In the genomic region with DNA sequence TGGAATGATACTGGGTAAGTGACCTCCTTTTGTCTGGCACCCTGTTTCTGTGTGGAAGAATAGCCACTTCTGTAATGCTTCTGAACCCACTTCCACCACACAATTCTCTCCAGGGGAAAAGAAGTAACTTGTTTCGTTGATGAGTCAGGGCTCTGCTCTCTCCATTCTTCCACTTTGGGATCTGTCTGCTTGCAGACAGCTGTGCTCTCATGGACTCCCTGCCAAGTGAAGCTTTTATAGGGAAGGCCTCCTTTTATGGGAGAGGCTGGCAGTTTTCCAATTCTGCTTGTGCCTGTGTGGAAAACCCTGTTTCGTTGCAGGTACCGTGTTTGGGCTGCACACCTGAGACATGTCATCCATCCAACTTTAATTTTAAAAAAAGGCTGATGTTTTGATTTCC, we compare ENCODE assay signal across 8 cellular contexts.
DNase-seq lines count a peak whose midpoint lies in the region; ATAC-seq, FAIRE-seq and TF ChIP-seq lines count a peak whose summit lies in the region.

No MANE protein-coding gene starts in this region.

- peak; percentile 90 for FAIRE-seq in keratinocyte (lab: Jason Lieb, UNC)

- no peaks in the 10 kb centered on the region for H4K20me1 ChIP-seq in keratinocyte (ENCODE audit: control insufficient read depth, extremely low read depth, insufficient read depth, low read length)

- no peaks in the 10 kb centered on the region for H3K9me3 ChIP-seq in keratinocyte (ENCODE audit: control insufficient read depth, low read depth, low read length)
- H3K9me3 ChIP-seq in upper lobe of right lung: no peaks in the 10 kb centered on the region

- H3K9ac ChIP-seq in keratinocyte (ENCODE audit: control insufficient read depth, extremely low read depth, insufficient read depth, low read length): no peak overlapping the region

- H3K27me3 ChIP-seq in keratinocyte (ENCODE audit: control insufficient read depth, extremely low read depth, insufficient read depth, low read length): no peaks in the 10 kb centered on the region
- H3K27me3 ChIP-seq in upper lobe of right lung: no peaks in the 10 kb centered on the region

- TF ChIP-seq CTCF in keratinocyte (optimal IDR thresholded peaks at IDR 0.05 in 1 of 3, IDR thresholded peaks at IDR 0.05 in 1 of 3, conservative IDR thresholded peaks at IDR 0.05 in 1 of 3; ENCODE audit: extremely low read depth in 1 of 3, insufficient read depth in 2 of 3, low read length in 3 of 3): no peak
- no peak for TF ChIP-seq CTCF in upper lobe of right lung (IDR thresholded peaks at IDR 0.05)

- DNase-seq in DMS153 treated with DMSO at 0.1 percent for 48 hours (lab: John Stamatoyannopoulos, UW; ENCODE audit: unreplicated experiment) (peak; percentile 34), NCI-H1092 treated with DMSO at 0.1 percent for 48 hours (lab: John Stamatoyannopoulos, UW) (peak; percentile 21), SW480 (ENCODE audit: low spot score) (peak; percentile 8), keratinocyte (ENCODE audit: low read depth, low spot score) (peak; percentile 35), RPMI8226 (no peak), upper lobe of right lung (no peak), SW 1271 (lab: John Stamatoyannopoulos, UW) (no peak)

- H3K9me1 ChIP-seq in keratinocyte (ENCODE audit: control insufficient read depth, extremely low read depth, insufficient read depth, low read length): no peaks in the 10 kb centered on the region

- H3K27ac ChIP-seq in keratinocyte (ENCODE audit: control insufficient read depth, insufficient read depth, low read length) (no peak overlapping the region), upper lobe of right lung (no peak overlapping the region)

- intact Hi-C loops in upper lobe of right lung (cut with DNase I): no loop called here

- H3K4me2 ChIP-seq in keratinocyte (ENCODE audit: control insufficient read depth, extremely low read depth, insufficient read depth, low read depth, low read length): peak overlapping the region; percentile 33

- H3K36me3 ChIP-seq in keratinocyte (ENCODE audit: control insufficient read depth in 2 of 2, extremely low read depth in 1 of 2, insufficient read depth in 2 of 2, low read length in 2 of 2) (no peaks in the 10 kb centered on the region), upper lobe of right lung (no peaks in the 10 kb centered on the region)

- no peak overlapping the region for H2AFZ ChIP-seq in keratinocyte (ENCODE audit: control insufficient read depth, low read length)

- no peak for ATAC-seq in GM19023 (IDR thresholded peaks at IDR 0.05; ENCODE audit: unreplicated experiment)
- no peak for ATAC-seq in upper lobe of right lung

- no peaks in the 10 kb centered on the region for H3K79me2 ChIP-seq in keratinocyte (ENCODE audit: control insufficient read depth, insufficient read depth, low read length)

- dilution Hi-C loops in keratinocyte (cut with MboI; ENCODE audit: extremely low pct_ligation_motif_present, low sequenced_read_pairs): no loop called here

- H3K4me3 ChIP-seq in keratinocyte (ENCODE audit: control insufficient read depth in 2 of 3, extremely low read depth in 1 of 3, insufficient read depth in 2 of 3, low read depth in 1 of 3, low read length in 3 of 3) (no peak overlapping the region), upper lobe of right lung (no peak overlapping the region)

- peaks cover 21% of the 10 kb centered on the region for H3K4me1 ChIP-seq in keratinocyte (ENCODE audit: control insufficient read depth, extremely low read depth, insufficient read depth, low read length)
- no peaks in the 10 kb centered on the region for H3K4me1 ChIP-seq in upper lobe of right lung

Comparison
In these comparisons a context has a peak if more than half of its experiments do, and no peak if none do; other contexts are left out.
1. DNase-seq: peak in DMS153 treated with DMSO at 0.1 percent for 48 hours (single experiment), NCI-H1092 treated with DMSO at 0.1 percent for 48 hours (single experiment), SW480 (single experiment) and keratinocyte (single experiment); none in RPMI8226 (single experiment), upper lobe of right lung (single experiment) and SW 1271 (0 of 2).